24 cellular contexts compared by ENCODE assay signal in the genomic region with DNA sequence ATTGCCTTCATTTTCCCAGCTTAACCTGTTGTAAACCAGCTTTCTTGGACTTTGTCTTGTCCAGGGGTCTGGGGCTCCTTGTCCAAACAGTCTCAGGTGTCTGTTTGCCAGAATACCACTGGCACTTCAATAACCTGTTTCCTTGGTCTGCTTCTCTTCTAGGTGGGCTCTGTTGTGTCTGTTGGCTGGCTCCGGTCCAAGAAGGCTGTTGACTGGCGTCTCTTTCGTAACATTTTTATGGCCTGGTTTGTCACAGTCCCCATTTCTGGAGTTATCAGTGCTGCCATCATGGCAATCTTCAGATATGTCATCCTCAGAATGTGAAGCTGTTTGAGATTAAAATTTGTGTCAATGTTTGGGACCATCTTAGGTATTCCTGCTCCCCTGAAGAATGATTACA. TPM values are rescaled to one million over a fixed set of nuclear protein-coding genes. Genes with fewer than 3 reads are reported as not detected.
DNase-seq lines count a peak whose midpoint lies in the region; ATAC-seq and TF ChIP-seq lines count a peak whose summit lies in the region.
"Had no signal": no experiment of that assay in that cellular context is flagged by ENCODE, and none has a peak within 500 bp of the region (broad histone marks: within the 10 kb centered on the region; RNA-seq: fewer than 3 reads in every experiment).

No MANE protein-coding gene starts in this region.

- H3K23ac ChIP-seq in mesenchymal stem cell (ENCODE audit: low read length in 2 of 2), result no peak overlapping the region

- intact Hi-C loops in activated CD4-positive, alpha-beta memory T cell treated with anti-CD3 and anti-CD28 coated beads for 36 hours (cut with micrococcal nuclease), result no loop called here

- CTCF ChIA-PET in activated CD4-positive, alpha-beta memory T cell treated with anti-CD3 and anti-CD28 coated beads, Interleukin-2, amount 10 ng/mL, durations not matched to agents 7 days and 5 days (lab: Charles Lee), result interaction anchor here (0.8 to 1.6 kb wide), 3 partner anchors 9 to 28 kb away, joined by 3 to 4 read pairs (median 4); no protein-coding TSS in a partner anchor
- CTCF ChIA-PET in activated CD4-positive, alpha-beta memory T cell treated with anti-CD3 and anti-CD28 coated beads for 36 hours (lab: Charles Lee), result interaction anchor here (1.0 to 1.5 kb wide), 6 partner anchors 10 to 296 kb away, joined by 3 to 5 read pairs (median 3); no protein-coding TSS in a partner anchor
- CTCF ChIA-PET in RWPE1 (lab: Yijun Ruan, JAX), result interaction anchor here (0.6 to 2.9 kb wide), 5 partner anchors 63 to 733 kb away, joined by 3 to 8 read pairs (median 4); no protein-coding TSS in a partner anchor

- peaks cover 66% of the 10 kb centered on the region for H3K4me1 Mint-ChIP-seq in activated CD4-positive, alpha-beta memory T cell treated with anti-CD3 and anti-CD28 coated beads, Interleukin-2, amount 10 ng/mL, durations not matched to agents 7 days and 5 days
- H3K4me1 Mint-ChIP-seq in activated CD4-positive, alpha-beta memory T cell treated with anti-CD3 and anti-CD28 coated beads for 36 hours (ENCODE audit: low read depth), result peaks cover 33% of the 10 kb centered on the region

- H3K4me3 Mint-ChIP-seq in activated CD4-positive, alpha-beta memory T cell treated with anti-CD3 and anti-CD28 coated beads, Interleukin-2, amount 10 ng/mL, durations not matched to agents 7 days and 5 days, result no peak overlapping the region
- no peak overlapping the region for H3K4me3 Mint-ChIP-seq in activated CD4-positive, alpha-beta memory T cell treated with anti-CD3 and anti-CD28 coated beads for 36 hours
- H3K4me3 Mint-ChIP-seq: activated T-helper 1 cell treated with anti-CD3 and anti-CD28 coated beads, Interleukin-12 subunit alpha, Interleukin-12 subunit beta, Interleukin-2, Interleukin-4 antibody, amounts not matched to agents 30 ng/mL and 10 ng/mL and 1 ng/mL, durations not matched to agents 14 hours and 24 hours and 36 hours had no signal

- no peak for ATAC-seq in GM19397 (IDR thresholded peaks at IDR 0.05; ENCODE audit: unreplicated experiment)
- no peak for ATAC-seq in GM21423 (IDR thresholded peaks at IDR 0.05; ENCODE audit: unreplicated experiment)
- ATAC-seq: A549, left colon, sciatic nerve, upper lobe of right lung had no signal

- no peaks in the 10 kb centered on the region for H3K27me3 Mint-ChIP-seq in activated CD4-positive, alpha-beta memory T cell treated with anti-CD3 and anti-CD28 coated beads, Interleukin-2, amount 10 ng/mL, durations not matched to agents 7 days and 5 days
- H3K27me3 Mint-ChIP-seq in activated CD4-positive, alpha-beta memory T cell treated with anti-CD3 and anti-CD28 coated beads for 36 hours, result no peaks in the 10 kb centered on the region

- no peak overlapping the region for H2BK5ac ChIP-seq in mesenchymal stem cell (ENCODE audit: low read depth, low read length, poor library complexity, severe bottlenecking)

- peak overlapping the region; percentile 45 for H3K9ac ChIP-seq in mesenchymal stem cell (ENCODE audit: low read length)

- 89% methylated on average over 3 of the region's 3 CpGs for WGBS in mesenchymal stem cell

- no peak overlapping the region for H3K4me2 ChIP-seq in mesenchymal stem cell (ENCODE audit: low read length, poor library complexity, severe bottlenecking)

- peak overlapping the region; percentile 31 for H3K27ac Mint-ChIP-seq in activated CD4-positive, alpha-beta memory T cell treated with anti-CD3 and anti-CD28 coated beads, Interleukin-2, amount 10 ng/mL, durations not matched to agents 7 days and 5 days
- no peak overlapping the region for H3K27ac Mint-ChIP-seq in activated CD4-positive, alpha-beta memory T cell treated with anti-CD3 and anti-CD28 coated beads for 36 hours
- H3K27ac Mint-ChIP-seq: activated T-helper 1 cell treated with anti-CD3 and anti-CD28 coated beads, Interleukin-12 subunit alpha, Interleukin-12 subunit beta, Interleukin-2, Interleukin-4 antibody, amounts not matched to agents 30 ng/mL and 10 ng/mL and 1 ng/mL, durations not matched to agents 14 hours and 24 hours and 36 hours had no signal

- H2BK120ac ChIP-seq in mesenchymal stem cell (ENCODE audit: low read depth, low read length), result no peak overlapping the region

- H2BK15ac ChIP-seq in mesenchymal stem cell (ENCODE audit: low read depth, poor library complexity, severe bottlenecking), result no peak overlapping the region

- H3K36me3 ChIP-seq in mesenchymal stem cell (ENCODE audit: control insufficient read depth in 1 of 2, insufficient read depth in 2 of 2, low read depth in 1 of 2, low read length in 2 of 2), result peaks cover 30 to 77% of the 10 kb centered on the region in 2 experiments

- H4K91ac ChIP-seq in mesenchymal stem cell (ENCODE audit: low read length), result no peak overlapping the region

- no peak overlapping the region for H3K14ac ChIP-seq in mesenchymal stem cell (ENCODE audit: low read length in 2 of 2)

- POLR2A ChIA-PET in activated CD4-positive, alpha-beta memory T cell treated with anti-CD3 and anti-CD28 coated beads, Interleukin-2, amount 10 ng/mL, durations not matched to agents 7 days and 5 days (lab: Charles Lee), result interaction anchor here (0.6 to 4.0 kb wide), 4 partner anchors 14 to 63 kb away, joined by 3 to 30 read pairs (median 4); partner anchors contain the start of gene SLC20A1
- POLR2A ChIA-PET in activated CD4-positive, alpha-beta memory T cell treated with anti-CD3 and anti-CD28 coated beads for 36 hours (lab: Charles Lee), result no interaction called here
- POLR2A ChIA-PET in RWPE1 (lab: Yijun Ruan, JAX; ENCODE audit: low non-redundant PET), result no interaction called here

- no peak overlapping the region for H3K4me3 ChIP-seq in mesenchymal stem cell (ENCODE audit: insufficient read depth in 1 of 2, low read depth in 1 of 2, low read length in 2 of 2)
- H3K4me3 ChIP-seq: A549, stomach, upper lobe of right lung had no signal

- no peak overlapping the region for H2AFZ ChIP-seq in mesenchymal stem cell (ENCODE audit: low read depth, low read length)

- H3K36me3 Mint-ChIP-seq in activated CD4-positive, alpha-beta memory T cell treated with anti-CD3 and anti-CD28 coated beads, Interleukin-2, amount 10 ng/mL, durations not matched to agents 7 days and 5 days (ENCODE audit: low read depth), result peaks cover 74% of the 10 kb centered on the region
- H3K36me3 Mint-ChIP-seq in activated CD4-positive, alpha-beta memory T cell treated with anti-CD3 and anti-CD28 coated beads for 36 hours, result peaks cover 64% of the 10 kb centered on the region

- no peak overlapping the region for H3K18ac ChIP-seq in mesenchymal stem cell (ENCODE audit: low read depth in 1 of 2, low read length in 2 of 2)

- no peak overlapping the region for H2BK12ac ChIP-seq in mesenchymal stem cell (ENCODE audit: low read length in 2 of 2)

- no peak for TF ChIP-seq CTCF in RWPE1 (conservative IDR thresholded peaks at IDR 0.05; ENCODE audit: low read depth)

- H2AK5ac ChIP-seq in mesenchymal stem cell (ENCODE audit: low read length, severe bottlenecking), result no peak overlapping the region

- no peak overlapping the region for H3K4ac ChIP-seq in mesenchymal stem cell (ENCODE audit: low read depth in 1 of 2, low read length in 2 of 2)

- no peaks in the 10 kb centered on the region for H3K27me3 ChIP-seq in mesenchymal stem cell (ENCODE audit: control insufficient read depth in 1 of 2, insufficient read depth in 1 of 2, low read length in 2 of 2)
- H3K27me3 ChIP-seq: stomach, upper lobe of right lung had no signal

- peaks cover 5% of the 10 kb centered on the region for H3K4me1 ChIP-seq in mesenchymal stem cell (ENCODE audit: control insufficient read depth, insufficient read depth, low read depth, low read length)

- H3K9me3 Mint-ChIP-seq in activated CD4-positive, alpha-beta memory T cell treated with anti-CD3 and anti-CD28 coated beads, Interleukin-2, amount 10 ng/mL, durations not matched to agents 7 days and 5 days, result no peaks in the 10 kb centered on the region
- H3K9me3 Mint-ChIP-seq in activated CD4-positive, alpha-beta memory T cell treated with anti-CD3 and anti-CD28 coated beads for 36 hours, result no peaks in the 10 kb centered on the region
- H3K9me3 Mint-ChIP-seq: activated T-helper 1 cell treated with anti-CD3 and anti-CD28 coated beads, Interleukin-12 subunit alpha, Interleukin-12 subunit beta, Interleukin-2, Interleukin-4 antibody, amounts not matched to agents 30 ng/mL and 10 ng/mL and 1 ng/mL, durations not matched to agents 14 hours and 24 hours and 36 hours had no signal

- H3K9me3 ChIP-seq in mesenchymal stem cell (ENCODE audit: control insufficient read depth, low read length), result no peaks in the 10 kb centered on the region
- H3K9me3 ChIP-seq: A549, stomach, upper lobe of right lung had no signal

- H3K27ac ChIP-seq in RWPE1 (peak overlapping the region; percentile 58), mesenchymal stem cell (ENCODE audit: low read length, poor library complexity, severe bottlenecking) (no peak overlapping the region)
- H3K27ac ChIP-seq: stomach, upper lobe of right lung had no signal

- H3K79me1 ChIP-seq in mesenchymal stem cell (replicated peaks; ENCODE audit: low read length, poor library complexity, severe bottlenecking), result peaks cover 13% of the 10 kb centered on the region

- no peak for DNase-seq in activated CD4-positive, alpha-beta memory T cell treated with anti-CD3 and anti-CD28 coated beads, Interleukin-2, amount 10 ng/mL, durations not matched to agents 7 days and 5 days
- no peak for DNase-seq in activated CD4-positive, alpha-beta memory T cell treated with anti-CD3 and anti-CD28 coated beads for 36 hours
- DNase-seq in HuH-7 (ENCODE audit: low spot score) (peak; percentile 37), RWPE1 (ENCODE audit: low spot score) (no peak), mesenchymal stem cell (no peak), cerebellar nuclear complex (lab: John Stamatoyannopoulos, UW) (no peak)
- DNase-seq: activated CD4-positive, alpha-beta T cell treated with anti-CD3 and anti-CD28 coated beads, Interleukin-2, amount 50 U/mL, for 4 hours; EL; foreskin melanocyte; left colon; NCI-H1105; NCI-H2171; NCI-H748 treated with DMSO at 0.1 percent for 48 hours; stomach; upper lobe of right lung had no signal

- H4K8ac ChIP-seq in mesenchymal stem cell (ENCODE audit: low read length), result no peak overlapping the region

RNA-seq across cellular contexts. Expression of gene SLC20A1, which starts 17.0 kb away (rescaled TPM):
- 100 to 1,000 TPM; 152 to 158 TPM for total RNA-seq in activated CD4-positive, alpha-beta memory T cell treated with anti-CD3 and anti-CD28 coated beads, Interleukin-2, amount 10 ng/mL, durations not matched to agents 7 days and 5 days
- 10 to 100 TPM; 88.8 to 91.3 TPM for total RNA-seq in activated CD4-positive, alpha-beta memory T cell treated with anti-CD3 and anti-CD28 coated beads for 36 hours
- polyA plus RNA-seq in mesenchymal stem cell (2013, experiment 1 of 2), result 115 TPM
- 115 TPM for polyA plus RNA-seq in mesenchymal stem cell (2013, experiment 2 of 2)

RNA-seq across cellular contexts. Expression of gene NT5DC4, which starts 58.1 kb away (rescaled TPM):
- not detected for total RNA-seq in activated CD4-positive, alpha-beta memory T cell treated with anti-CD3 and anti-CD28 coated beads, Interleukin-2, amount 10 ng/mL, durations not matched to agents 7 days and 5 days
- not detected for total RNA-seq in activated CD4-positive, alpha-beta memory T cell treated with anti-CD3 and anti-CD28 coated beads for 36 hours
- polyA plus RNA-seq in mesenchymal stem cell (2013, experiment 1 of 2), result not detected
- not detected for polyA plus RNA-seq in mesenchymal stem cell (2013, experiment 2 of 2)
- total RNA-seq: activated T-helper 1 cell treated with anti-CD3 and anti-CD28 coated beads, Interleukin-12 subunit alpha, Interleukin-12 subunit beta, Interleukin-2, Interleukin-4 antibody, amounts not matched to agents 30 ng/mL and 10 ng/mL and 1 ng/mL, durations not matched to agents 14 hours and 24 hours and 36 hours; chondrocyte; endothelial cell of umbilical vein; left colon; mononuclear cell; RPMI7951; sciatic nerve; stomach; upper lobe of right lung had no signal
- polyA plus RNA-seq: A549, endothelial cell of umbilical vein, stomach had no signal
